ENCODE assay signal across 8 cellular contexts in genomic region chr15:82749951-82750830, GRCh38. TPM values are rescaled to one million over a fixed set of nuclear protein-coding genes. Genes with fewer than 3 reads are reported as not detected.
DNase-seq lines count a peak whose midpoint lies in the region; ATAC-seq and TF ChIP-seq lines count a peak whose summit lies in the region.

No MANE protein-coding gene starts in this region.

- peak overlapping the region; percentile 73 for H3K27ac ChIP-seq in thymus (ENCODE audit: low read depth)

- under 1% methylated on average over 47 of the region's 47 CpGs for WGBS in thymus

- H3K36me3 Mint-ChIP-seq in activated naive CD8-positive, alpha-beta T cell treated with anti-CD3 and anti-CD28 coated beads, Interleukin-2, amount 10 ng/mL, durations not matched to agents 7 days and 5 days, result peaks cover 13% of the 10 kb centered on the region
- H3K36me3 Mint-ChIP-seq in osteocyte (ENCODE audit: unreplicated experiment), result peaks cover 17% of the 10 kb centered on the region

- H3K4me3 ChIP-seq in thymus (ENCODE audit: low read length), result peak overlapping the region; percentile 75

- peak overlapping the region; percentile 99 for H3K4me3 Mint-ChIP-seq in activated naive CD8-positive, alpha-beta T cell treated with anti-CD3 and anti-CD28 coated beads, Interleukin-2, amount 10 ng/mL, durations not matched to agents 7 days and 5 days
- H3K4me3 Mint-ChIP-seq in osteocyte (ENCODE audit: unreplicated experiment), result peak overlapping the region; percentile 100

- H3K9me3 ChIP-seq in thymus (ENCODE audit: control insufficient read depth), result no peaks in the 10 kb centered on the region

- no peaks in the 10 kb centered on the region for H3K27me3 Mint-ChIP-seq in activated naive CD8-positive, alpha-beta T cell treated with anti-CD3 and anti-CD28 coated beads, Interleukin-2, amount 10 ng/mL, durations not matched to agents 7 days and 5 days
- H3K27me3 Mint-ChIP-seq in osteocyte (ENCODE audit: unreplicated experiment), result no peaks in the 10 kb centered on the region

- DNase-seq in NCI-H1105 treated with DMSO at 0.1 percent for 48 hours (lab: John Stamatoyannopoulos, UW) (peak; percentile 76), SKM-1 treated with dmso at 0.1 percent for 144 hours (lab: John Stamatoyannopoulos, UW; ENCODE audit: unreplicated experiment) (peak; percentile 92), head of caudate nucleus (peak; percentile 89 to 98 (median 95)), osteocyte (ENCODE audit: extremely low spot score, unreplicated experiment) (peak; percentile 94)
- peak; percentile 79 for DNase-seq in activated naive CD8-positive, alpha-beta T cell treated with anti-CD3 and anti-CD28 coated beads, Interleukin-2, amount 10 ng/mL, durations not matched to agents 7 days and 5 days

- intact Hi-C loops in head of caudate nucleus (cut with DNase I), result loop anchor here (5.0 to 10.0 kb wide), 2 partner anchors 57 to 95 kb away; partner anchors contain the start of genes FSD2 and WHAMM

- H3K4me1 ChIP-seq in thymus (ENCODE audit: control insufficient read depth, insufficient read depth, low read length), result peaks cover 15% of the 10 kb centered on the region

- H3K36me3 ChIP-seq in thymus (ENCODE audit: control insufficient read depth, insufficient read depth), result peaks cover 5% of the 10 kb centered on the region

- TF ChIP-seq CTCF in osteocyte (IDR thresholded peaks at IDR 0.05), result no peak

- peak overlapping the region; percentile 95 for H3K27ac Mint-ChIP-seq in activated naive CD8-positive, alpha-beta T cell treated with anti-CD3 and anti-CD28 coated beads, Interleukin-2, amount 10 ng/mL, durations not matched to agents 7 days and 5 days
- peak overlapping the region; percentile 98 for H3K27ac Mint-ChIP-seq in osteocyte (ENCODE audit: unreplicated experiment)

- peaks cover 25% of the 10 kb centered on the region for H3K4me1 Mint-ChIP-seq in activated naive CD8-positive, alpha-beta T cell treated with anti-CD3 and anti-CD28 coated beads, Interleukin-2, amount 10 ng/mL, durations not matched to agents 7 days and 5 days
- H3K4me1 Mint-ChIP-seq in osteocyte (ENCODE audit: unreplicated experiment), result peaks cover 31% of the 10 kb centered on the region

- no peaks in the 10 kb centered on the region for H3K9me3 Mint-ChIP-seq in activated naive CD8-positive, alpha-beta T cell treated with anti-CD3 and anti-CD28 coated beads, Interleukin-2, amount 10 ng/mL, durations not matched to agents 7 days and 5 days
- no peaks in the 10 kb centered on the region for H3K9me3 Mint-ChIP-seq in osteocyte (ENCODE audit: unreplicated experiment)

- TF ChIP-seq POLR2A in GM10847 (IDR thresholded peaks at IDR 0.05; ENCODE audit: extremely low read depth, insufficient read length), result peak; percentile 86

- peak; percentile 94 for ATAC-seq in HG02642 (IDR thresholded peaks at IDR 0.05; ENCODE audit: poor library complexity, unreplicated experiment)
- ATAC-seq in activated naive CD8-positive, alpha-beta T cell treated with anti-CD3 and anti-CD28 coated beads, Interleukin-2, amount 10 ng/mL, durations not matched to agents 7 days and 5 days (ENCODE audit: low read depth), result peak; percentile 92

- POLR2A ChIA-PET in activated naive CD8-positive, alpha-beta T cell treated with anti-CD3 and anti-CD28 coated beads, Interleukin-2, amount 10 ng/mL, durations not matched to agents 7 days and 5 days (lab: Charles Lee), result interaction anchor here (0.5 to 4.2 kb wide), 9 partner anchors 13 to 355 kb away, joined by 3 to 26 read pairs (median 3); partner anchors contain the start of genes BTBD1, RAMAC, RPS17 and WHAMM

- no peaks in the 10 kb centered on the region for H3K27me3 ChIP-seq in thymus (ENCODE audit: control insufficient read depth, insufficient read depth)

RNA-seq across cellular contexts. Expression of gene AP3B2, which starts 40.5 kb away (rescaled TPM):
- under 1 TPM in 1 of 2 experiments, not detected in 1; 0.17 TPM for total RNA-seq in activated naive CD8-positive, alpha-beta T cell treated with anti-CD3 and anti-CD28 coated beads, Interleukin-2, amount 10 ng/mL, durations not matched to agents 7 days and 5 days
- 0.51 TPM in 1 of 2 replicates, not detected in the other for total RNA-seq in osteocyte
- polyA plus RNA-seq in thymus, result 5.0 TPM

RNA-seq across cellular contexts. Expression of gene FSD2, which starts 55.7 kb away (rescaled TPM):
- total RNA-seq in activated naive CD8-positive, alpha-beta T cell treated with anti-CD3 and anti-CD28 coated beads, Interleukin-2, amount 10 ng/mL, durations not matched to agents 7 days and 5 days, result not detected
- not detected in 2 replicates for total RNA-seq in osteocyte
- polyA plus RNA-seq in thymus, result 0.05 TPM

RNA-seq across cellular contexts. Expression of gene WHAMM, which starts 59.2 kb away (rescaled TPM):
- 10 to 100 TPM; 18.1 to 18.2 TPM for total RNA-seq in activated naive CD8-positive, alpha-beta T cell treated with anti-CD3 and anti-CD28 coated beads, Interleukin-2, amount 10 ng/mL, durations not matched to agents 7 days and 5 days
- total RNA-seq in osteocyte, result 8.9 and 9.6 TPM in 2 replicates
- polyA plus RNA-seq in thymus, result 7.8 TPM

Comparison
In these comparisons a context has a peak if more than half of its experiments do, and no peak if none do; other contexts are left out.
1. Peak in every context shown above with its lines: DNase-seq, ATAC-seq, H3K4me3 ChIP-seq and H3K27ac ChIP-seq.